8 cellular contexts compared by ENCODE assay signal in the genomic region with DNA sequence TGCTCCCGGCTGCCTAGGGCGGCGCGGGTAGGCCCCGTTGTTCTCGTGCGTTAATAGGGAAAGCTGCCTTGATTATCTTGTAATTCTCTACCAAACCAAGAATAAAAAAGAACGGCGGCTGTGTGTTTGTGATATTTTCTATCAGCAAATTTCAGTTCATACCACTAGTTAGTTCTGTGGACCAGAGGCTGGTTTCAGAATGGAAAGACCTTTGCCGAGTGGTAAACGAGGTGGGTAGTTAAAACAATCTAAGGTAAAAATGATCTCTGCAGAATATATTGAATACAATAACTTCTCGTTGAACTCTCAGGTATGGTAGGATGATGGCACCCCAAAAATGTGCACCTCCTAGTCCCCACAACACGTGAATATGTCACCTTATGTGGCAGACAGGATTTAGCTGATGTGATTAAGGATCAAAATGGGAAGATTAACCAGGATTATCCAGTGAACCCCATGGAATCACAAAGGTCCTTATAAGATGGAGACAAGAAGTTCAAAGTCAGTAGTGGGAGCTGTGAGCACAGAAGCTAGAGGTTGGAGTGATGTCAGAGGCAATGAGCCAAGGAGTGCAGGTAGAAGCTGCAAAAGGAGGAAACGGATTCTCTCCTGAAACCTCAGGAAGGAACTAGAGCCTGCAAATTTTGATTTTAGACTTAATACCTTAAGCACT. TPM values are rescaled to one million over a fixed set of nuclear protein-coding genes. Genes with fewer than 3 reads are reported as not detected.
A peak's percentile ranks its signal among the peaks of the same experiment; 100 is the strongest.
DNase-seq lines count a peak whose midpoint lies in the region; ATAC-seq and TF ChIP-seq lines count a peak whose summit lies in the region.

No MANE protein-coding gene starts in this region.

- peak overlapping the region; percentile 48 for H3K27ac Mint-ChIP-seq in Caco-2 (ENCODE audit: unreplicated experiment)
- H3K27ac Mint-ChIP-seq in activated CD8-positive, alpha-beta T cell treated with anti-CD3 and anti-CD28 coated beads, Interleukin-2, amount 10 ng/mL, durations not matched to agents 7 days and 5 days: peak overlapping the region; percentile 96

- H3K4me3 ChIP-seq in Caco-2 (ENCODE audit: low read depth, low read length) (peak overlapping the region; percentile 44), iPS-20b (ENCODE audit: low read length) (peak overlapping the region; percentile 69), stomach smooth muscle (ENCODE audit: low read length in 2 of 2) (peak overlapping the region; percentile 71 to 80)

- peaks cover 15% of the 10 kb centered on the region for H3K4me1 Mint-ChIP-seq in Caco-2 (ENCODE audit: low read depth, unreplicated experiment)
- peaks cover 37% of the 10 kb centered on the region for H3K4me1 Mint-ChIP-seq in activated CD8-positive, alpha-beta T cell treated with anti-CD3 and anti-CD28 coated beads, Interleukin-2, amount 10 ng/mL, durations not matched to agents 7 days and 5 days (ENCODE audit: low read depth)

- DNase-seq in Caco-2: no peak
- no peak for DNase-seq in activated CD8-positive, alpha-beta T cell treated with anti-CD3 and anti-CD28 coated beads, Interleukin-2, amount 10 ng/mL, durations not matched to agents 7 days and 5 days
- DNase-seq in A172 (ENCODE audit: low spot score): no peak
- DNase-seq in NOMO-1 treated with dmso at 0.1 percent for 144 hours (lab: John Stamatoyannopoulos, UW; ENCODE audit: unreplicated experiment): no peak

- POLR2A ChIA-PET in Caco-2 (lab: Charles Lee): no interaction called here
- POLR2A ChIA-PET in activated CD8-positive, alpha-beta T cell treated with anti-CD3 and anti-CD28 coated beads, Interleukin-2, amount 10 ng/mL, durations not matched to agents 7 days and 5 days (lab: Charles Lee): interaction anchor here (0.5 kb wide), 1 partner anchor 9 kb away, joined by 3 read pairs; no protein-coding TSS in a partner anchor

- H3K27ac ChIP-seq in iPS-20b (ENCODE audit: low read length) (no peak overlapping the region), stomach smooth muscle (ENCODE audit: low read length) (peak overlapping the region; percentile 33)

- BruUV-seq in Caco-2 (replicated peaks; lab: Mats Ljungman, UMichigan): TSS peak; percentile 76

- peak; percentile 3 for ATAC-seq in HG03064 (IDR thresholded peaks at IDR 0.05; ENCODE audit: low read depth, unreplicated experiment)
- no peak for ATAC-seq in activated CD8-positive, alpha-beta T cell treated with anti-CD3 and anti-CD28 coated beads, Interleukin-2, amount 10 ng/mL, durations not matched to agents 7 days and 5 days
- no peak for ATAC-seq in HG02870 (IDR thresholded peaks at IDR 0.05; ENCODE audit: unreplicated experiment)

- H3K36me3 Mint-ChIP-seq in Caco-2 (ENCODE audit: insufficient read depth, unreplicated experiment): peaks cover 16% of the 10 kb centered on the region
- H3K36me3 Mint-ChIP-seq in activated CD8-positive, alpha-beta T cell treated with anti-CD3 and anti-CD28 coated beads, Interleukin-2, amount 10 ng/mL, durations not matched to agents 7 days and 5 days (ENCODE audit: low read depth): peaks cover 7% of the 10 kb centered on the region

- H3K27me3 Mint-ChIP-seq in Caco-2 (ENCODE audit: insufficient read depth, unreplicated experiment): no peaks in the 10 kb centered on the region
- H3K27me3 Mint-ChIP-seq in activated CD8-positive, alpha-beta T cell treated with anti-CD3 and anti-CD28 coated beads, Interleukin-2, amount 10 ng/mL, durations not matched to agents 7 days and 5 days (ENCODE audit: low read depth): no peaks in the 10 kb centered on the region

- H3K27me3 ChIP-seq in Caco-2 (replicated peaks; ENCODE audit: control insufficient read depth, insufficient read depth, low read length): no peaks in the 10 kb centered on the region
- H3K27me3 ChIP-seq in iPS-20b (ENCODE audit: insufficient read depth, low read length): peaks cover 31% of the 10 kb centered on the region
- H3K27me3 ChIP-seq in stomach smooth muscle (ENCODE audit: control insufficient read depth in 1 of 2, insufficient read depth in 2 of 2, low read length in 2 of 2): no peaks in the 10 kb centered on the region

- H3K9me3 ChIP-seq in Caco-2: no peaks in the 10 kb centered on the region
- no peaks in the 10 kb centered on the region for H3K9me3 ChIP-seq in iPS-20b (ENCODE audit: insufficient read depth, low read depth, low read length)
- H3K9me3 ChIP-seq in stomach smooth muscle (ENCODE audit: control insufficient read depth in 2 of 2, low read length in 2 of 2): no peaks in the 10 kb centered on the region

- CTCF ChIA-PET in Caco-2 (lab: Charles Lee): interaction anchor here (1.0 kb wide), 1 partner anchor 20 kb away, joined by 3 read pairs; no protein-coding TSS in a partner anchor
- CTCF ChIA-PET in activated CD8-positive, alpha-beta T cell treated with anti-CD3 and anti-CD28 coated beads, Interleukin-2, amount 10 ng/mL, durations not matched to agents 7 days and 5 days (lab: Charles Lee): interaction anchor here (0.6 to 1.4 kb wide), 3 partner anchors 50 to 165 kb away, joined by 3 to 4 read pairs (median 4); no protein-coding TSS in a partner anchor

- H3K9me3 Mint-ChIP-seq in Caco-2 (ENCODE audit: unreplicated experiment): no peaks in the 10 kb centered on the region
- no peaks in the 10 kb centered on the region for H3K9me3 Mint-ChIP-seq in activated CD8-positive, alpha-beta T cell treated with anti-CD3 and anti-CD28 coated beads, Interleukin-2, amount 10 ng/mL, durations not matched to agents 7 days and 5 days (ENCODE audit: insufficient read depth)

- H3K4me1 ChIP-seq in Caco-2 (peaks cover 22% of the 10 kb centered on the region), iPS-20b (ENCODE audit: insufficient read depth, low read length) (peaks cover 19% of the 10 kb centered on the region; the same call in 1 of the 2 replicates), stomach smooth muscle (ENCODE audit: control insufficient read depth, insufficient read depth, low read length) (peaks cover 12% of the 10 kb centered on the region)

- intact Hi-C loops in Caco-2 (cut with micrococcal nuclease; ENCODE audit: unreplicated experiment): no loop called here

- H3K4me3 Mint-ChIP-seq in Caco-2 (ENCODE audit: unreplicated experiment): peak overlapping the region; percentile 95
- peak overlapping the region; percentile 91 for H3K4me3 Mint-ChIP-seq in activated CD8-positive, alpha-beta T cell treated with anti-CD3 and anti-CD28 coated beads, Interleukin-2, amount 10 ng/mL, durations not matched to agents 7 days and 5 days

- no peak for TF ChIP-seq CTCF in Caco-2 (IDR thresholded peaks at IDR 0.05; ENCODE audit: insufficient read depth in 1 of 2, low read depth in 1 of 2, low read length in 1 of 2, severe bottlenecking in 1 of 2, unreplicated experiment in 1 of 2)

- H3K9ac ChIP-seq in iPS-20b (ENCODE audit: low read depth, low read length) (peak overlapping the region; percentile 45; the same call in 1 of the 2 replicates), stomach smooth muscle (ENCODE audit: low read length in 2 of 2) (peak overlapping the region; percentile 77 to 78)

- no peaks in the 10 kb centered on the region for H3K36me3 ChIP-seq in Caco-2 (ENCODE audit: control insufficient read depth, insufficient read depth, low read length)
- no peaks in the 10 kb centered on the region for H3K36me3 ChIP-seq in iPS-20b (ENCODE audit: insufficient read depth, low read depth, low read length)
- no peaks in the 10 kb centered on the region for H3K36me3 ChIP-seq in stomach smooth muscle (ENCODE audit: control insufficient read depth in 2 of 2, insufficient read depth in 2 of 2, low read length in 2 of 2)

RNA-seq across cellular contexts. Expression of a gene that starts 0.6 kb away (rescaled TPM):
- total RNA-seq in Caco-2 (2022): 18.0 and 20.3 TPM in 2 replicates
- 10 to 100 TPM; 29.1 to 30.0 TPM for total RNA-seq in activated CD8-positive, alpha-beta T cell treated with anti-CD3 and anti-CD28 coated beads, Interleukin-2, amount 10 ng/mL, durations not matched to agents 7 days and 5 days
- total RNA-seq in A172 (2014; rRNA removed; shearing (Covaris generic)): 42.5 and 55.3 TPM in 2 replicates

RNA-seq across cellular contexts. Expression of a gene that starts 5.0 kb away (rescaled TPM):
- total RNA-seq in Caco-2 (2022): 9.3 and 10.2 TPM in 2 replicates
- 10 to 100 TPM; 16.6 to 16.7 TPM for total RNA-seq in activated CD8-positive, alpha-beta T cell treated with anti-CD3 and anti-CD28 coated beads, Interleukin-2, amount 10 ng/mL, durations not matched to agents 7 days and 5 days
- 43.6 and 63.1 TPM in 2 replicates for total RNA-seq in A172 (2014; rRNA removed; shearing (Covaris generic))
